In genomic region chr17:2799653-2800052, GRCh38 we compare ENCODE assay signal across 1 cellular context.
TF ChIP-seq lines count a peak whose summit lies in the region.

No MANE protein-coding gene starts in this region.

TF ChIP-seq in IMR-90, 13 proteins besides CTCF, POLR2A, EP300 and RAD21:
- TF ChIP-seq ELK1 (IDR thresholded peaks at IDR 0.05; ENCODE audit: borderline replicate concordance, low read depth, low read length) (no peak), MAFK (IDR thresholded peaks at IDR 0.05; ENCODE audit: low read depth, low read length) (no peak), USF2 (IDR thresholded peaks at IDR 0.05; ENCODE audit: low read depth, low read length) (no peak), MXI1 (IDR thresholded peaks at IDR 0.05; ENCODE audit: borderline replicate concordance, low read depth, low read length) (no peak)
